ENCODE assay signal across 22 cellular contexts in genomic region chr6:165013701-165014100, GRCh38.
DNase-seq lines count a peak whose midpoint lies in the region; ATAC-seq, FAIRE-seq and TF ChIP-seq lines count a peak whose summit lies in the region.
"Had no signal": no experiment of that assay in that cellular context is flagged by ENCODE, and none has a peak within 500 bp of the region (broad histone marks: within the 10 kb centered on the region; RNA-seq: fewer than 3 reads in every experiment).

No MANE protein-coding gene starts in this region.

- H4K20me1 ChIP-seq in Karpas-422 (ENCODE audit: insufficient read depth, low read depth, low read length): no peaks in the 10 kb centered on the region

- 59 to 87% (median 78%) methylated on average over 3 of the region's 3 CpGs for WGBS in small intestine, 3 donors

- H2AFZ ChIP-seq in Karpas-422 (ENCODE audit: low read length): no peak overlapping the region
- H2AFZ ChIP-seq: PC-9 had no signal

- H3K9me2 ChIP-seq in Karpas-422 (replicated peaks; ENCODE audit: insufficient read depth, low read length): no peaks in the 10 kb centered on the region

- H3K27me3 ChIP-seq in Karpas-422 (ENCODE audit: low read length) (no peaks in the 10 kb centered on the region), small intestine (ENCODE audit: control insufficient read depth in 2 of 2, insufficient read depth in 2 of 2, low read length in 2 of 2) (no peaks in the 10 kb centered on the region)

- H3K27ac ChIP-seq in Karpas-422 (ENCODE audit: low read length) (no peak overlapping the region), small intestine (ENCODE audit: low read depth in 1 of 2, low read length in 1 of 2) (no peak overlapping the region)
- H3K27ac ChIP-seq: KMS-11, PC-9, SK-N-MC had no signal

- ATAC-seq in HG03139 (IDR thresholded peaks at IDR 0.05; ENCODE audit: unreplicated experiment): no peak

- H3K9ac ChIP-seq in Karpas-422 (ENCODE audit: low read length): no peak overlapping the region
- H3K9ac ChIP-seq: KMS-11 had no signal

- H3K79me2 ChIP-seq in Karpas-422 (ENCODE audit: low read length): no peaks in the 10 kb centered on the region

- H3K9me3 ChIP-seq in Karpas-422 (ENCODE audit: low read length) (no peaks in the 10 kb centered on the region), small intestine (ENCODE audit: control insufficient read depth, low read depth) (peaks cover 3% of the 10 kb centered on the region)

- H3K4me3 ChIP-seq in epithelial cell of esophagus (ENCODE audit: low read length) (no peak overlapping the region), Karpas-422 (ENCODE audit: low read length) (no peak overlapping the region), small intestine (ENCODE audit: low read depth in 1 of 2, low read length in 2 of 2) (no peak overlapping the region)
- H3K4me3 ChIP-seq: PC-9, SK-N-MC had no signal

- H3K36me3 ChIP-seq in Karpas-422 (ENCODE audit: insufficient read depth, low read length) (no peaks in the 10 kb centered on the region), small intestine (ENCODE audit: control insufficient read depth in 2 of 2, insufficient read depth in 2 of 2, low read length in 2 of 2) (no peaks in the 10 kb centered on the region)

- no peak for FAIRE-seq in small intestine (lab: Jason Lieb, UNC)

- peak; percentile 44 for DNase-seq in M059J (ENCODE audit: low read depth)
- DNase-seq in epithelial cell of esophagus (ENCODE audit: low read depth): peak; percentile 2
- DNase-seq in middle frontal gyrus (ENCODE audit: extremely low spot score, low spot score): peak; percentile 8
- no peak for DNase-seq in Karpas-422
- no peak for DNase-seq in small intestine
- DNase-seq in stimulated activated CD4-positive, alpha-beta T cell treated with anti-CD3 and anti-CD28 coated beads, Interleukin-1b, Interleukin-23, amount 100 ng/mL, for 48 hours: no peak
- DNase-seq: CD4-positive, CD25-positive, alpha-beta regulatory T cell; DMS 273 treated with DMSO at 0.1 percent for 48 hours; DMS79 treated with DMSO at 0.1 percent for 48 hours; H9; HFFc6; NCI-H1048; NCI-H1417 treated with DMSO at 0.1 percent for 48 hours; NCI-H187; NCI-H446 treated with DMSO at 0.1 percent for 48 hours; NCI-H526 treated with DMSO at 0.1 percent for 48 hours; PC-9; RPMI8226; SHP77 had no signal

- H3K4me2 ChIP-seq in Karpas-422 (ENCODE audit: low read depth, low read length, poor library complexity, severe bottlenecking): no peak overlapping the region
- H3K4me2 ChIP-seq: KMS-11, PC-9 had no signal

- H3K4me1 ChIP-seq in Karpas-422 (ENCODE audit: low read length): no peaks in the 10 kb centered on the region
- no peaks in the 10 kb centered on the region for H3K4me1 ChIP-seq in small intestine (ENCODE audit: control insufficient read depth in 2 of 2, insufficient read depth in 1 of 2, low read depth in 1 of 2, low read length in 1 of 2)

- no peak for TF ChIP-seq CTCF in epithelial cell of esophagus (IDR thresholded peaks at IDR 0.05; ENCODE audit: insufficient read depth, low read depth, low read length, missing control alignments)

Comparison
In these comparisons a context has a peak if more than half of its experiments do, and no peak if none do; other contexts are left out.
1. DNase-seq: peak in M059J (single experiment), epithelial cell of esophagus (single experiment) and middle frontal gyrus (single experiment); none in Karpas-422 (single experiment), small intestine (single experiment) and stimulated activated CD4-positive, alpha-beta T cell treated with anti-CD3 and anti-CD28 coated beads, Interleukin-1b, Interleukin-23, amount 100 ng/mL, for 48 hours (single experiment).